Comparison of ENCODE assay signal across 1 cellular context in the genomic region with DNA sequence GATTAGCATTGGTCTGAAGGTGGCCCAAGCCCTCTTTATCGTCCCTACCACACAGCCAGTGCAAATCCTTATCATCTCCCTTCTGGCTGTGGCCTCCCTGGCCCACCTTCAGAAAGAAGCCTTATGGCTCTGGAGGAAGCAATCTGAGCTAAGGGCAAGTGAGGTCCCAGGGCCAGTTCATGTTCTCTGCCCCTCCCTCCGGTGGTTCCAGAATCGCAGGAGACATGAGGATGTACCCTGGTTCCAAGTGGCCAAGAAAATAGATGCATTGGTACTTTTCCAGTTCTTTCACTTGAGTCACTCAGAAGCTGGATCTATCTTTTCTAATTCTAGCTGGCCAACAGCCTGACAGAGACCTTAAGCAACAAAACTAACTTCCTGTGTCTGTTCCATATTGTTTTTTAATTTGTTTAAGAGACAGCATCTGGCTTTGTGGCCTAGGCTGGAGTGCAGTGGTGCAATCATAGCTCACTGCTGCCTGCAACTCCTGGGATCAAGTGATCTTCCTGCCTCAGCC.
TF ChIP-seq lines count a peak whose summit lies in the region.

No MANE protein-coding gene starts in this region.

TF ChIP-seq in K562, 482 proteins besides CTCF, POLR2A, EP300 and RAD21 (continued from another document and continues in another):
- TF ChIP-seq ELK3 (CRISPR knock-in tag; IDR thresholded peaks at IDR 0.05) (no peak), MAFG (tag; conservative IDR thresholded peaks at IDR 0.05) (no peak), ZNF644 (tag; IDR thresholded peaks at IDR 0.05; ENCODE audit: low read depth) (0 out of 2 replicates have a peak, but pooled peaks have one; percentile 57), ATF2 (CRISPR knock-in tag; IDR thresholded peaks at IDR 0.05) (no peak), NR2C1 (IDR thresholded peaks at IDR 0.05) (0 out of 2 replicates have a peak, but pooled peaks have one; percentile 28), NR2C1 (tag; IDR thresholded peaks at IDR 0.05) (peak; percentile 68), ZNF140 (CRISPR knock-in tag; IDR thresholded peaks at IDR 0.05) (no peak), CHAMP1 (IDR thresholded peaks at IDR 0.05) (peak; percentile 90), MBD2 (IDR thresholded peaks at IDR 0.05; ENCODE audit: borderline replicate concordance, low read depth) (peak; percentile 59; the same call in 1 of the 2 replicates), ZKSCAN8 (CRISPR knock-in tag; IDR thresholded peaks at IDR 0.05) (0 out of 2 replicates have a peak, but pooled peaks have one; percentile 24), NKRF (IDR thresholded peaks at IDR 0.05; ENCODE audit: borderline replicate concordance) (no peak), ZNF511 (CRISPR knock-in tag; IDR thresholded peaks at IDR 0.05) (no peak), ZEB2 (IDR thresholded peaks at IDR 0.05) (peak; percentile 58; the same call in 1 of the 2 replicates), DMBX1 (CRISPR knock-in tag; IDR thresholded peaks at IDR 0.05; ENCODE audit: borderline replicate concordance) (peak; percentile 89), TCF7 (IDR thresholded peaks at IDR 0.05; ENCODE audit: borderline replicate concordance) (peak; percentile 66; the same call in 1 of the 2 replicates), ZNF79 (CRISPR knock-in tag; IDR thresholded peaks at IDR 0.05; ENCODE audit: low read depth) (no peak), ZNF316 (IDR thresholded peaks at IDR 0.05) (no peak), NCOA1 (IDR thresholded peaks at IDR 0.05; ENCODE audit: low read depth) (peak; percentile 93), OTX1 (CRISPR knock-in tag; IDR thresholded peaks at IDR 0.05) (no peak), SRF (CRISPR knock-in tag; IDR thresholded peaks at IDR 0.05) (peak in 1 of 2 experiments; percentile 69; a peak in 1 of 4 replicates), ESRRA (IDR thresholded peaks at IDR 0.05; ENCODE audit: borderline replicate concordance, low read depth) (peak; percentile 62; the same call in 1 of the 2 replicates), TEAD4 (IDR thresholded peaks at IDR 0.05; ENCODE audit: low read length) (peak; percentile 99), TEAD4 (CRISPR knock-in tag; IDR thresholded peaks at IDR 0.05; ENCODE audit: borderline replicate concordance) (no peak), ELF4 (CRISPR knock-in tag; IDR thresholded peaks at IDR 0.05) (no peak), TRIM25 (IDR thresholded peaks at IDR 0.05; ENCODE audit: borderline replicate concordance) (no peak), ZNF76 (CRISPR knock-in tag; IDR thresholded peaks at IDR 0.05; ENCODE audit: borderline replicate concordance) (no peak), RFX7 (CRISPR knock-in tag; IDR thresholded peaks at IDR 0.05) (no peak), CEBPB (tag; IDR thresholded peaks at IDR 0.05) (no peak), TBP (optimal IDR thresholded peaks at IDR 0.05; ENCODE audit: low read depth, low read length) (no peak), KAT2B (IDR thresholded peaks at IDR 0.05; ENCODE audit: low read depth, low read length) (no peak), NEUROD1 (IDR thresholded peaks at IDR 0.05; ENCODE audit: borderline replicate concordance, low read depth, low read length, partially characterized antibody) (peak; percentile 79), HCFC1 (IDR thresholded peaks at IDR 0.05; ENCODE audit: low read depth, low read length) (0 out of 2 replicates have a peak, but pooled peaks have one; percentile 16), ZSCAN29 (IDR thresholded peaks at IDR 0.05) (no peak), TEAD1 (CRISPR knock-in tag; IDR thresholded peaks at IDR 0.05) (no peak; a peak in 1 of 4 replicates), CBFA2T3 (IDR thresholded peaks at IDR 0.05) (peak; percentile 99), TARDBP (IDR thresholded peaks at IDR 0.05) (peak; percentile 94; the same call in 1 of the 2 replicates), HDAC1 (IDR thresholded peaks at IDR 0.05) (peak; percentile 63 to 98; a peak in 3 of 4 replicates), NR3C1 (CRISPR knock-in tag; IDR thresholded peaks at IDR 0.05) (no peak), MAFK (IDR thresholded peaks at IDR 0.05; ENCODE audit: low read length) (peak; percentile 23; the same call in 1 of the 2 replicates), JUND (IDR thresholded peaks at IDR 0.05; ENCODE audit: borderline replicate concordance, low read depth, low read length) (peak; percentile 69; the same call in 1 of the 2 replicates), JUND (tag; IDR thresholded peaks at IDR 0.05; ENCODE audit: borderline replicate concordance, low read depth, low read length) (peak; percentile 55; the same call in 1 of the 3 replicates), SAP30 (IDR thresholded peaks at IDR 0.05; ENCODE audit: borderline replicate concordance, insufficient read depth, low read depth, low read length, poor library complexity, severe bottlenecking) (no peak), ZNF699 (CRISPR knock-in tag; IDR thresholded peaks at IDR 0.05; ENCODE audit: insufficient replicate concordance) (no peak), THRAP3 (IDR thresholded peaks at IDR 0.05; ENCODE audit: borderline replicate concordance) (no peak), CBX3 (IDR thresholded peaks at IDR 0.05; ENCODE audit: borderline replicate concordance in 1 of 2, low read length in 2 of 2) (peak in 1 of 2 experiments; percentile 52; a peak in 1 of 3 replicates), ETV5 (CRISPR knock-in tag; IDR thresholded peaks at IDR 0.05; ENCODE audit: low read depth) (peak; percentile 89), L3MBTL2 (IDR thresholded peaks at IDR 0.05) (peak; percentile 59; the same call in 1 of the 2 replicates), GATAD2B (IDR thresholded peaks at IDR 0.05; ENCODE audit: borderline replicate concordance) (peak; percentile 41; the same call in 1 of the 2 replicates), CC2D1A (IDR thresholded peaks at IDR 0.05) (peak; percentile 93), GTF3C2 (IDR thresholded peaks at IDR 0.05; ENCODE audit: borderline replicate concordance, extremely low read depth, insufficient read length) (no peak)
- TF ChIP-seq, protein P1, sequence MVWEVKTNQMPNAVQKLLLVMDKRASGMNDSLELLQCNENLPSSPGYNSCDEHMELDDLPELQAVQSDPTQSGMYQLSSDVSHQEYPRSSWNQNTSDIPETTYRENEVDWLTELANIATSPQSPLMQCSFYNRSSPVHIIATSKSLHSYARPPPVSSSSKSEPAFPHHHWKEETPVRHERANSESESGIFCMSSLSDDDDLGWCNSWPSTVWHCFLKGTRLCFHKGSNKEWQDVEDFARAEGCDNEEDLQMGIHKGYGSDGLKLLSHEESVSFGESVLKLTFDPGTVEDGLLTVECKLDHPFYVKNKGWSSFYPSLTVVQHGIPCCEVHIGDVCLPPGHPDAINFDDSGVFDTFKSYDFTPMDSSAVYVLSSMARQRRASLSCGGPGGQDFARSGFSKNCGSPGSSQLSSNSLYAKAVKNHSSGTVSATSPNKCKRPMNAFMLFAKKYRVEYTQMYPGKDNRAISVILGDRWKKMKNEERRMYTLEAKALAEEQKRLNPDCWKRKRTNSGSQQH (CRISPR knock-in tag; IDR thresholded peaks at IDR 0.05) = no peak
